Comparison of ENCODE assay signal across 8 cellular contexts in genomic region chr5:142357469-142358090, GRCh38. TPM values are rescaled to one million over a fixed set of nuclear protein-coding genes. Genes with fewer than 3 reads are reported as not detected.
DNase-seq lines count a peak whose midpoint lies in the region; ATAC-seq, FAIRE-seq and TF ChIP-seq lines count a peak whose summit lies in the region.

No MANE protein-coding gene starts in this region.

- no peak for ATAC-seq in omental fat pad (ENCODE audit: low FRiP score)

- intact Hi-C loops in prostate gland (cut with DNase I): no loop called here

- peak overlapping the region; percentile 96 for H3K27ac ChIP-seq in VCaP
- peak overlapping the region; percentile 92 to 94 for H3K27ac ChIP-seq in prostate gland

- H3K4me3 ChIP-seq in fibroblast of mammary gland (ENCODE audit: control insufficient read depth, low read depth, low read length) (peak overlapping the region; percentile 46), prostate gland (peak overlapping the region; percentile 56 to 58)

- DNase-seq in GM12891 (ENCODE audit: insufficient read length, low spot score): no peak
- peak; percentile 46 for DNase-seq in fibroblast of mammary gland (ENCODE audit: low read depth)
- DNase-seq in prostate gland (ENCODE audit: low spot score): no peak
- no peak for DNase-seq in omental fat pad (ENCODE audit: low spot score)
- DNase-seq in stimulated activated CD4-positive, alpha-beta T cell treated with anti-CD3 and anti-CD28 coated beads, Interleukin-2, amount 100 ng/mL, for 48 hours: no peak
- no peak for DNase-seq in cerebellum (ENCODE audit: low spot score)
- no peak for DNase-seq in globus pallidus (ENCODE audit: low spot score)

- H3K9me3 ChIP-seq in prostate gland: no peaks in the 10 kb centered on the region

- H3K36me3 ChIP-seq in prostate gland: no peaks in the 10 kb centered on the region

- H3K4me1 ChIP-seq in prostate gland (replicated peaks): no peaks in the 10 kb centered on the region

- 44% methylated on average over 9 of the region's 14 CpGs for WGBS in prostate gland

- TF ChIP-seq POLR2A in GM12891 (IDR thresholded peaks at IDR 0.05; ENCODE audit: low read depth, low read length) (no peak), prostate gland (IDR thresholded peaks at IDR 0.05) (no peak)

- TF ChIP-seq CTCF in VCaP (conservative IDR thresholded peaks at IDR 0.05) (no peak), fibroblast of mammary gland (conservative IDR thresholded peaks at IDR 0.05; ENCODE audit: control insufficient read depth, insufficient read depth, low read depth, low read length) (no peak), prostate gland (IDR thresholded peaks at IDR 0.05) (no peak), omental fat pad (IDR thresholded peaks at IDR 0.05) (no peak)

- peak; percentile 13 for FAIRE-seq in GM12891 (lab: Jason Lieb, UNC)

- no peaks in the 10 kb centered on the region for H3K27me3 ChIP-seq in prostate gland (replicated peaks; ENCODE audit: insufficient read depth)

TF ChIP-seq in GM12891, 5 proteins besides CTCF, POLR2A, EP300 and RAD21:
- TF ChIP-seq POLR2AphosphoS5 (IDR thresholded peaks at IDR 0.05; ENCODE audit: low read depth, low read length) (no peak), TAF1 (IDR thresholded peaks at IDR 0.05; ENCODE audit: low read depth, low read length) (no peak), SPI1 (IDR thresholded peaks at IDR 0.05; ENCODE audit: low read depth, low read length) (no peak), PAX5 (IDR thresholded peaks at IDR 0.05; ENCODE audit: insufficient read depth, low read length, severe bottlenecking) (no peak), POU2F2 (IDR thresholded peaks at IDR 0.05; ENCODE audit: low read depth, low read length) (no peak)

RNA-seq across cellular contexts. Expression of gene SPRY4, which starts 32.8 kb away (rescaled TPM):
- polyA plus RNA-seq in GM12891 (2012; ENCODE audit: low read depth, missing spikeins): 1.5 TPM
- total RNA-seq in prostate gland (10 to 100 TPM in 1 of 2 donors, 1 to 10 TPM in 1; 7.5 to 11.5 TPM), omental fat pad (10 to 100 TPM; 40.4 to 93.5 (median 47.3) TPM), cerebellum (13.5 TPM)
